8 cellular contexts compared by ENCODE assay signal in genomic region chr18:57630759-57631660, GRCh38. TPM values are rescaled to one million over a fixed set of nuclear protein-coding genes. Genes with fewer than 3 reads are reported as not detected.
DNase-seq lines count a peak whose midpoint lies in the region; ATAC-seq and TF ChIP-seq lines count a peak whose summit lies in the region.

No MANE protein-coding gene starts in this region.

- CTCF ChIA-PET in Caco-2 (lab: Charles Lee) = no interaction called here

- intact Hi-C loops in Caco-2 (cut with micrococcal nuclease; ENCODE audit: unreplicated experiment) = loop anchor here (10.0 kb wide), 1 partner anchor 224 kb away; no protein-coding TSS in a partner anchor

- TF ChIP-seq CTCF in Caco-2 (IDR thresholded peaks at IDR 0.05; ENCODE audit: insufficient read depth in 1 of 2, low read depth in 1 of 2, low read length in 1 of 2, severe bottlenecking in 1 of 2, unreplicated experiment in 1 of 2) = no peak
- no peak for TF ChIP-seq CTCF in neural progenitor cell (IDR thresholded peaks at IDR 0.05)

- H3K4me1 ChIP-seq in Caco-2 (no peaks in the 10 kb centered on the region), Karpas-422 (ENCODE audit: low read length) (peaks cover 12% of the 10 kb centered on the region), neural progenitor cell (peaks cover 5% of the 10 kb centered on the region)
- peaks cover 10% of the 10 kb centered on the region for H3K4me1 ChIP-seq in effector memory CD4-positive, alpha-beta T cell (ENCODE audit: control insufficient read depth, insufficient read depth, low read length, poor library complexity, severe bottlenecking)

- peak overlapping the region; percentile 82 for H3K4me2 ChIP-seq in Karpas-422 (ENCODE audit: low read depth, low read length, poor library complexity, severe bottlenecking)
- H3K4me2 ChIP-seq in neural progenitor cell = peak overlapping the region; percentile 80

- H3K4me1 Mint-ChIP-seq in Caco-2 (ENCODE audit: low read depth, unreplicated experiment) = peaks cover 7% of the 10 kb centered on the region
- H3K4me1 Mint-ChIP-seq in neural progenitor cell = peaks cover 22% of the 10 kb centered on the region

- DNase-seq in Caco-2 (no peak), Karpas-422 (peak; percentile 83), neural progenitor cell (ENCODE audit: low spot score) (no peak), NCI-H526 (lab: John Stamatoyannopoulos, UW) (no peak), NCI-H2029 (lab: John Stamatoyannopoulos, UW) (no peak)
- DNase-seq in effector memory CD4-positive, alpha-beta T cell = no peak
- DNase-seq in activated CD4-positive, CD25-positive, alpha-beta regulatory T cell treated with anti-CD3 and anti-CD28 coated beads, Interleukin-2, amount 50 U/mL, for 72 hours = no peak

- H3K27ac Mint-ChIP-seq in Caco-2 (ENCODE audit: unreplicated experiment) (peak overlapping the region; percentile 89), neural progenitor cell (peak overlapping the region; percentile 25)

- no TSS peak for BruUV-seq in Caco-2 (replicated peaks; lab: Mats Ljungman, UMichigan)

- H3F3A ChIP-seq in neural progenitor cell (ENCODE audit: low read depth) = peaks cover 12% of the 10 kb centered on the region

- H3K27me3 Mint-ChIP-seq in Caco-2 (ENCODE audit: insufficient read depth, unreplicated experiment) = no peaks in the 10 kb centered on the region
- H3K27me3 Mint-ChIP-seq in neural progenitor cell (ENCODE audit: insufficient read depth, low read depth) = no peaks in the 10 kb centered on the region

- H3K27ac ChIP-seq in Karpas-422 (ENCODE audit: low read length) = peak overlapping the region; percentile 86
- H3K27ac ChIP-seq in effector memory CD4-positive, alpha-beta T cell (ENCODE audit: insufficient read depth, low read length, poor library complexity, severe bottlenecking) = peak overlapping the region; percentile 71
- H3K27ac ChIP-seq in neural progenitor cell = no peak overlapping the region

- ATAC-seq in GM19452 (IDR thresholded peaks at IDR 0.05; ENCODE audit: unreplicated experiment) = peak; percentile 38

- H2AFZ ChIP-seq in Karpas-422 (ENCODE audit: low read length) (peak overlapping the region; percentile 88; the same call in 1 of the 2 replicates), neural progenitor cell (replicated peaks) (peak overlapping the region; percentile 99)

- H3K9ac ChIP-seq in Karpas-422 (ENCODE audit: low read length) (peak overlapping the region; percentile 79), neural progenitor cell (no peak overlapping the region)

- H3K9me3 Mint-ChIP-seq in Caco-2 (ENCODE audit: unreplicated experiment) (no peaks in the 10 kb centered on the region), neural progenitor cell (peaks cover 5% of the 10 kb centered on the region)

- no peaks in the 10 kb centered on the region for H3K36me3 ChIP-seq in Caco-2 (ENCODE audit: control insufficient read depth, insufficient read depth, low read length)
- no peaks in the 10 kb centered on the region for H3K36me3 ChIP-seq in Karpas-422 (ENCODE audit: insufficient read depth, low read length)
- H3K36me3 ChIP-seq in effector memory CD4-positive, alpha-beta T cell (ENCODE audit: control insufficient read depth, insufficient read depth, low read length) = no peaks in the 10 kb centered on the region
- no peaks in the 10 kb centered on the region for H3K36me3 ChIP-seq in neural progenitor cell

- H3K4me3 Mint-ChIP-seq in Caco-2 (ENCODE audit: unreplicated experiment) (peak overlapping the region; percentile 85), neural progenitor cell (peak overlapping the region; percentile 91)

- H3K9me3 ChIP-seq in Caco-2 (no peaks in the 10 kb centered on the region), Karpas-422 (ENCODE audit: low read length) (no peaks in the 10 kb centered on the region), neural progenitor cell (ENCODE audit: low read depth) (no peaks in the 10 kb centered on the region)
- no peaks in the 10 kb centered on the region for H3K9me3 ChIP-seq in effector memory CD4-positive, alpha-beta T cell (ENCODE audit: control insufficient read depth, low read length)

- H3K9me2 ChIP-seq in Karpas-422 (replicated peaks; ENCODE audit: insufficient read depth, low read length) = no peaks in the 10 kb centered on the region

- H3K4me3 ChIP-seq in Caco-2 (ENCODE audit: low read depth, low read length) (peak overlapping the region; percentile 44), Karpas-422 (ENCODE audit: low read length) (peak overlapping the region; percentile 85), neural progenitor cell (peak overlapping the region; percentile 73)
- peak overlapping the region; percentile 89 for H3K4me3 ChIP-seq in effector memory CD4-positive, alpha-beta T cell (ENCODE audit: insufficient read depth, low read depth, low read length, poor library complexity, severe bottlenecking)

- POLR2A ChIA-PET in Caco-2 (lab: Charles Lee) = no interaction called here

- H4K20me1 ChIP-seq in Karpas-422 (ENCODE audit: insufficient read depth, low read depth, low read length) (no peaks in the 10 kb centered on the region), neural progenitor cell (ENCODE audit: low read depth) (no peaks in the 10 kb centered on the region)

- H3K79me2 ChIP-seq in Karpas-422 (ENCODE audit: low read length) (peaks cover 9% of the 10 kb centered on the region), neural progenitor cell (ENCODE audit: low read depth) (no peaks in the 10 kb centered on the region)

- peaks cover 13% of the 10 kb centered on the region for H3K36me3 Mint-ChIP-seq in Caco-2 (ENCODE audit: insufficient read depth, unreplicated experiment)
- peaks cover 6% of the 10 kb centered on the region for H3K36me3 Mint-ChIP-seq in neural progenitor cell

- H3K27me3 ChIP-seq in Caco-2 (replicated peaks; ENCODE audit: control insufficient read depth, insufficient read depth, low read length) (no peaks in the 10 kb centered on the region), Karpas-422 (ENCODE audit: low read length) (no peaks in the 10 kb centered on the region), neural progenitor cell (no peaks in the 10 kb centered on the region)
- no peaks in the 10 kb centered on the region for H3K27me3 ChIP-seq in effector memory CD4-positive, alpha-beta T cell (replicated peaks; ENCODE audit: control insufficient read depth, insufficient read depth, low read length, poor library complexity, severe bottlenecking)

RNA-seq across cellular contexts. Expression of gene NARS1, which starts 9.4 kb away (rescaled TPM):
- total RNA-seq in Caco-2 (2022) (114 and 116 TPM in 2 replicates), neural progenitor cell (ENCODE audit: low replicate concordance) (111 and 186 TPM in 2 replicates)
- 125 and 143 TPM in 2 replicates for total RNA-seq in Karpas-422 (2014; rRNA removed; shearing (Covaris generic); ENCODE audit: low replicate concordance)

RNA-seq across cellular contexts. Expression of gene FECH, which starts 44.5 kb away (rescaled TPM):
- total RNA-seq in Caco-2 (2022) (14.5 and 17.1 TPM in 2 replicates), neural progenitor cell (ENCODE audit: low replicate concordance) (10.9 and 16.4 TPM in 2 replicates)
- total RNA-seq in Karpas-422 (2014; rRNA removed; shearing (Covaris generic); ENCODE audit: low replicate concordance) = 18.8 and 30.4 TPM in 2 replicates
